ENCODE assay signal across 11 cellular contexts in genomic region chr5:179342577-179342976, GRCh38. TPM values are rescaled to one million over a fixed set of nuclear protein-coding genes. Genes with fewer than 3 reads are reported as not detected.
DNase-seq lines count a peak whose midpoint lies in the region; ATAC-seq and TF ChIP-seq lines count a peak whose summit lies in the region.
"Had no signal": no experiment of that assay in that cellular context is flagged by ENCODE, and none has a peak within 500 bp of the region (broad histone marks: within the 10 kb centered on the region; RNA-seq: fewer than 3 reads in every experiment).

No MANE protein-coding gene starts in this region.

- H2AFZ ChIP-seq in trophoblast cell (ENCODE audit: insufficient read depth, low read length, poor library complexity) = no peak overlapping the region

- H4K12ac ChIP-seq in trophoblast cell (ENCODE audit: low read depth, low read length) = no peak overlapping the region

- no peaks in the 10 kb centered on the region for H3K36me3 Mint-ChIP-seq in glutamatergic neuron (ENCODE audit: unreplicated experiment)

- H3K36me3 ChIP-seq in trophoblast cell (ENCODE audit: control insufficient read depth in 1 of 2, insufficient read depth in 2 of 2, low read length in 2 of 2) = peaks cover 0 to 7% of the 10 kb centered on the region in 2 experiments

- H2BK5ac ChIP-seq in trophoblast cell (ENCODE audit: low read depth, low read length, poor library complexity) = no peak overlapping the region

- H3K4me2 ChIP-seq in trophoblast cell (ENCODE audit: low read length) = peak overlapping the region; percentile 59

- peaks cover 4% of the 10 kb centered on the region for H3K9me3 ChIP-seq in trophoblast cell (ENCODE audit: insufficient read depth, low read depth, low read length)

- H2BK12ac ChIP-seq in trophoblast cell (ENCODE audit: low read length) = no peak overlapping the region

- no peak overlapping the region for H2AK5ac ChIP-seq in trophoblast cell (ENCODE audit: low read length)

- DNase-seq in AG10803 (ENCODE audit: low read depth) = peak; percentile 75
- peak; percentile 56 for DNase-seq in LHCN-M2 (ENCODE audit: low read depth)
- DNase-seq in glutamatergic neuron = peak; percentile 59
- no peak for DNase-seq in trophoblast cell
- DNase-seq in mesenteric fat pad (ENCODE audit: low spot score) = no peak
- no peak for DNase-seq in glomerular visceral epithelial cell (ENCODE audit: extremely low spot score)
- DNase-seq in NCI-H69 (lab: John Stamatoyannopoulos, UW) = no peak
- DNase-seq: cerebellar nuclear complex had no signal

- no peak overlapping the region for H3K23ac ChIP-seq in trophoblast cell (ENCODE audit: low read length)

- no peak for ATAC-seq in GM18502 (IDR thresholded peaks at IDR 0.05; ENCODE audit: poor library complexity, unreplicated experiment)

- peaks cover 12% of the 10 kb centered on the region for H3K4me1 Mint-ChIP-seq in glutamatergic neuron (ENCODE audit: low read depth, unreplicated experiment)

- H3K9ac ChIP-seq in trophoblast cell (ENCODE audit: low read length) = no peak overlapping the region

- H3K18ac ChIP-seq in trophoblast cell (ENCODE audit: low read length) = no peak overlapping the region

- H4K8ac ChIP-seq in trophoblast cell (ENCODE audit: low read depth, low read length) = no peak overlapping the region

- no peak overlapping the region for H3K14ac ChIP-seq in trophoblast cell (ENCODE audit: low read length)

- peaks cover 25% of the 10 kb centered on the region for H3K27me3 Mint-ChIP-seq in glutamatergic neuron (ENCODE audit: unreplicated experiment)

- no CpG with 5 or more reads among the region's 13 CpGs for WGBS in trophoblast cell (ENCODE audit: extremely low coverage, insufficient coverage, insufficient read length)

- peaks cover 8% of the 10 kb centered on the region for H3K27me3 ChIP-seq in trophoblast cell (ENCODE audit: insufficient read depth, low read length)

- no peak overlapping the region for H4K91ac ChIP-seq in trophoblast cell (ENCODE audit: low read depth, low read length)

- H2BK120ac ChIP-seq in trophoblast cell (ENCODE audit: insufficient read depth, low read length, poor library complexity) = no peak overlapping the region

- H3K4me3 Mint-ChIP-seq in glutamatergic neuron (ENCODE audit: unreplicated experiment) = peak overlapping the region; percentile 89
- H3K4me3 Mint-ChIP-seq: stimulated activated naive CD8-positive, alpha-beta T cell treated with anti-CD3 and anti-CD28 coated beads, Interleukin-15, Interleukin-2, amounts not matched to agents 100 ng/mL and 50 ng/mL, for 24 hours had no signal

- H3K27ac Mint-ChIP-seq in glutamatergic neuron (ENCODE audit: unreplicated experiment) = no peak overlapping the region
- H3K27ac Mint-ChIP-seq: stimulated activated naive CD8-positive, alpha-beta T cell treated with anti-CD3 and anti-CD28 coated beads, Interleukin-15, Interleukin-2, amounts not matched to agents 100 ng/mL and 50 ng/mL, for 24 hours had no signal

- H3K4ac ChIP-seq in trophoblast cell (ENCODE audit: low read depth, low read length) = no peak overlapping the region

- no peak overlapping the region for H3K27ac ChIP-seq in trophoblast cell (ENCODE audit: low read depth, low read length)

- H3K4me1 ChIP-seq in trophoblast cell (ENCODE audit: control insufficient read depth in 1 of 2, insufficient read depth in 2 of 2, low read length in 2 of 2) = peaks cover 14 to 35% of the 10 kb centered on the region in 2 experiments

- peaks cover 13% of the 10 kb centered on the region for H3K79me1 ChIP-seq in trophoblast cell (ENCODE audit: low read length)

- H3K4me3 ChIP-seq in AG10803 (ENCODE audit: low read length) (peak overlapping the region; percentile 88), trophoblast cell (ENCODE audit: low read depth, low read length) (no peak overlapping the region)

- peaks cover 12% of the 10 kb centered on the region for H3K9me3 Mint-ChIP-seq in glutamatergic neuron (ENCODE audit: unreplicated experiment)
- H3K9me3 Mint-ChIP-seq: stimulated activated naive CD8-positive, alpha-beta T cell treated with anti-CD3 and anti-CD28 coated beads, Interleukin-15, Interleukin-2, amounts not matched to agents 100 ng/mL and 50 ng/mL, for 24 hours had no signal

- TF ChIP-seq CTCF in AG10803 (conservative IDR thresholded peaks at IDR 0.05; ENCODE audit: low read length) (peak; percentile 74), glutamatergic neuron (IDR thresholded peaks at IDR 0.05; ENCODE audit: partially characterized antibody, unreplicated experiment) (no peak)

- H3K79me2 ChIP-seq in trophoblast cell (ENCODE audit: control insufficient read depth, insufficient read depth, low read length, poor library complexity) = peaks cover 3% of the 10 kb centered on the region

RNA-seq across cellular contexts. Expression of gene ADAMTS2, which starts 2.7 kb away (rescaled TPM):
- total RNA-seq in LHCN-M2 (2014; rRNA removed) (20.7 and 24.1 TPM in 2 replicates), glutamatergic neuron (ENCODE audit: unreplicated experiment) (23.5 TPM), mesenteric fat pad (79.4 TPM)
- polyA plus RNA-seq in LHCN-M2 (2012) = 28.2 TPM
- 26.0 and 27.6 TPM in 2 replicates for polyA plus RNA-seq in trophoblast cell (2013)
- total RNA-seq: HT-29 had no signal

Comparison
In these comparisons a context has a peak if more than half of its experiments do, and no peak if none do; other contexts are left out.
1. DNase-seq: peak in AG10803 (single experiment), LHCN-M2 (single experiment) and glutamatergic neuron (single experiment); none in trophoblast cell (0 of 2), mesenteric fat pad (single experiment), glomerular visceral epithelial cell (single experiment) and NCI-H69 (single experiment).